1 cellular context compared by ENCODE assay signal in genomic region chr2:239019193-239019581, GRCh38.
TF ChIP-seq lines count a peak whose summit lies in the region.

No MANE protein-coding gene starts in this region.

TF ChIP-seq in K562, 482 proteins besides CTCF, POLR2A, EP300 and RAD21:
- TF ChIP-seq MTF1 (CRISPR knock-in tag; IDR thresholded peaks at IDR 0.05; ENCODE audit: borderline replicate concordance) (no peak), ZNF316 (IDR thresholded peaks at IDR 0.05) (peak; percentile 21; the same call in 1 of the 2 replicates)
